20 cellular contexts compared by ENCODE assay signal in genomic region chr17:13755851-13756250, GRCh38.
"Had no signal": no experiment of that assay in that cellular context is flagged by ENCODE, and none has a peak within 500 bp of the region (broad histone marks: within the 10 kb centered on the region; RNA-seq: fewer than 3 reads in every experiment).

No MANE protein-coding gene starts in this region.

- H3K27ac ChIP-seq: PC-9, Peyer's patch, SJCRH30 had no signal

- ATAC-seq: Right ventricle myocardium inferior, SK-N-SH treated with all-trans-retinoic acid at 6 μM for 48 hours had no signal

- H3K27me3 ChIP-seq: MG63, Peyer's patch, SJCRH30 had no signal

- DNase-seq: KBM-7, MG63, MV-4-11, NCI-H1048, NCI-H1105, NCI-H1417, NCI-H1436 treated with DMSO at 0.1 percent for 48 hours, NCI-H1694, NCI-H187 treated with DMSO at 0.1 percent for 48 hours, NCI-H2029 treated with DMSO at 0.1 percent for 48 hours, NCI-H2227 treated with DMSO at 0.1 percent for 48 hours, NCI-H524, NCI-H526 treated with DMSO at 0.1 percent for 48 hours, NCI-H748 treated with DMSO at 0.1 percent for 48 hours, PC-9, Peyer's patch, SHP77 treated with DMSO at 0.1 percent for 48 hours, SJCRH30 had no signal

- H3K4me2 ChIP-seq: PC-9 had no signal

- H3K4me1 ChIP-seq: Peyer's patch had no signal

- H2AFZ ChIP-seq: PC-9 had no signal

- H3K9me3 ChIP-seq: MG63, Peyer's patch, SJCRH30 had no signal

- H3K36me3 ChIP-seq: MG63, Peyer's patch, SJCRH30 had no signal

- H3K4me3 ChIP-seq: MG63, PC-9, Peyer's patch, SJCRH30 had no signal
